Comparison of ENCODE assay signal across 1 cellular context in genomic region chr11:112024778-112025678, GRCh38.
TF ChIP-seq lines count a peak whose summit lies in the region.

TSS of gene DLAT (plus strand) at chr11:112025408. CDS start at chr11:112025473, 65 bp downstream.

TF ChIP-seq in GM12878, 131 proteins besides CTCF, POLR2A, EP300 and RAD21 (continued from another document):
- TF ChIP-seq CBFB (IDR thresholded peaks at IDR 0.05; ENCODE audit: low read depth) (peak; percentile 81), YY1 (IDR thresholded peaks at IDR 0.05; ENCODE audit: low read depth, low read length) (peak; percentile 58; the same call in 1 of the 2 replicates), PKNOX1 (IDR thresholded peaks at IDR 0.05) (peak; percentile 50), ZNF24 (IDR thresholded peaks at IDR 0.05) (no peak), POLR2AphosphoS2 (IDR thresholded peaks at IDR 0.05; ENCODE audit: low read depth, low read length) (peak; percentile 79), E4F1 (IDR thresholded peaks at IDR 0.05; ENCODE audit: borderline replicate concordance, partially characterized antibody) (peak; percentile 100), NR2C1 (IDR thresholded peaks at IDR 0.05) (peak; percentile 76), ZSCAN29 (IDR thresholded peaks at IDR 0.05) (no peak), CREM (IDR thresholded peaks at IDR 0.05; ENCODE audit: low read depth) (peak; percentile 62; the same call in 1 of the 2 replicates), STAT1 (conservative IDR thresholded peaks at IDR 0.05) (0 out of 2 replicates have a peak, but pooled peaks have one; percentile 55), RFX5 (IDR thresholded peaks at IDR 0.05; ENCODE audit: low read depth, low read length) (peak; percentile 34; the same call in 1 of the 2 replicates), SMC3 (IDR thresholded peaks at IDR 0.05; ENCODE audit: borderline replicate concordance, low read length) (0 out of 2 replicates have a peak, but pooled peaks have one; percentile 9), ATF3 (IDR thresholded peaks at IDR 0.05; ENCODE audit: borderline replicate concordance, extremely low read depth, low read depth, low read length) (peak; percentile 60; the same call in 1 of the 2 replicates), PML (IDR thresholded peaks at IDR 0.05; ENCODE audit: low read length) (peak; percentile 71; the same call in 1 of the 2 replicates), ZBTB4 (CRISPR knock-in tag; IDR thresholded peaks at IDR 0.05) (no peak), SMAD1 (IDR thresholded peaks at IDR 0.05; ENCODE audit: low read depth, partially characterized antibody) (peak; percentile 49), BHLHE40 (IDR thresholded peaks at IDR 0.05; ENCODE audit: borderline replicate concordance in 1 of 2, low read depth in 2 of 2, low read length in 1 of 2) (peak; percentile 61 to 75; a peak in 3 of 4 replicates), NRF1 (conservative IDR thresholded peaks at IDR 0.05; ENCODE audit: low read depth, low read length) (peak; percentile 27; the same call in 1 of the 2 replicates), POLR2AphosphoS5 (IDR thresholded peaks at IDR 0.05; ENCODE audit: low read length) (peak; percentile 80), STAT3 (IDR thresholded peaks at IDR 0.05; ENCODE audit: low read depth, low read length) (no peak), PAX5 (IDR thresholded peaks at IDR 0.05; ENCODE audit: borderline replicate concordance, low read depth, low read length) (peak; percentile 35; the same call in 1 of the 2 replicates), GATAD2B (conservative IDR thresholded peaks at IDR 0.05; ENCODE audit: low read depth) (peak; percentile 74), KLF5 (IDR thresholded peaks at IDR 0.05; ENCODE audit: partially characterized antibody) (peak; percentile 57), BMI1 (IDR thresholded peaks at IDR 0.05; ENCODE audit: borderline replicate concordance) (no peak), ASH2L (IDR thresholded peaks at IDR 0.05; ENCODE audit: borderline replicate concordance, low read depth) (no peak), NFYA (IDR thresholded peaks at IDR 0.05; ENCODE audit: borderline replicate concordance, low read depth, low read length) (no peak), NFIC (IDR thresholded peaks at IDR 0.05; ENCODE audit: low read depth, low read length) (0 out of 2 replicates have a peak, but pooled peaks have one; percentile 8), YBX1 (IDR thresholded peaks at IDR 0.05) (no peak), POU2F2 (IDR thresholded peaks at IDR 0.05; ENCODE audit: borderline replicate concordance, low read depth, low read length) (peak; percentile 45), IKZF1 (conservative IDR thresholded peaks at IDR 0.05) (peak; percentile 73), MTA2 (IDR thresholded peaks at IDR 0.05; ENCODE audit: low read depth) (peak; percentile 56), MXI1 (IDR thresholded peaks at IDR 0.05; ENCODE audit: low read depth, low read length) (peak; percentile 80), SMAD5 (IDR thresholded peaks at IDR 0.05; ENCODE audit: low read depth) (peak; percentile 74), IRF5 (IDR thresholded peaks at IDR 0.05; ENCODE audit: borderline replicate concordance) (peak; percentile 42; the same call in 1 of the 2 replicates), CUX1 (IDR thresholded peaks at IDR 0.05; ENCODE audit: insufficient replicate concordance, low read depth, low read length) (peak; percentile 23), CHD2 (IDR thresholded peaks at IDR 0.05; ENCODE audit: borderline replicate concordance, low read depth, low read length) (peak; percentile 79), NR2C2 (IDR thresholded peaks at IDR 0.05; ENCODE audit: borderline replicate concordance, control insufficient read depth, insufficient read length, low read depth) (no peak), CREB1 (IDR thresholded peaks at IDR 0.05; ENCODE audit: low read depth) (peak; percentile 69), RELB (IDR thresholded peaks at IDR 0.05; ENCODE audit: low read depth) (peak; percentile 77), NBN (IDR thresholded peaks at IDR 0.05) (peak; percentile 96), ATF7 (IDR thresholded peaks at IDR 0.05; ENCODE audit: low read depth) (peak; percentile 63)
